Comparison of ENCODE assay signal across 8 cellular contexts in the genomic region with DNA sequence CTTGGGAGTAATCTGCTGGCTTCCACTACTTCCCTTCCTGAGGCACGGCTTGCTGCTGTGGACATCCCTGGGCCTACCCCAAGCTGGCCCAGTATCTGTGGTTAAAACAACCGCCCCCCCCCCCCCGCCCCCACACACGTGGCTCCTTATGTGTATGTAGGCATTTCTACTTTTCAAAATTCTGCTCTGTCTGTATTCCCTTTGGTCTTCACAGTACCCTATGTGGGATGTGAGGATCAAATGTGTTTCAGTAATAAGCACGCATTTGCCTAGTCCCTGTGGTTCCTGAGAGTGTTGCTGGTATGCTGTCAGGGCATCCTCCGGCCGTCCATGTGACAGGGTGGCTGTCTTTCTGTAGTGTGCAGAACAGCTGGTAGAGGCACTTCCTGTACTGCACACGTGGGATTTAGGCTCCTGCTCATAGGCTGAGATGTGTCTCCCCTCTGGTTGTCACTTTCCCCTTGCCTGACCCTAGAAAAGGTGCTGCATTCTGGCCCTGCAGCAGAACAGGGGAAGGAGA. TPM values are rescaled to one million over a fixed set of nuclear protein-coding genes. Genes with fewer than 3 reads are reported as not detected.
DNase-seq lines count a peak whose midpoint lies in the region; ATAC-seq and TF ChIP-seq lines count a peak whose summit lies in the region.

No MANE protein-coding gene starts in this region.

- POLR2A ChIA-PET in activated B cell treated with CpG ODN at 0.5 μM for 24 hours (lab: Charles Lee) (interaction anchor here (0.6 to 1.0 kb wide), 3 partner anchors 24 to 1051 kb away, joined by 3 to 5 read pairs (median 3); a partner anchor contains a TSS), RWPE1 (lab: Yijun Ruan, JAX; ENCODE audit: low non-redundant PET) (no interaction called here)

- no peaks in the 10 kb centered on the region for H4K20me1 ChIP-seq in Karpas-422 (ENCODE audit: insufficient read depth, low read depth, low read length)

- ATAC-seq in GM18498 (IDR thresholded peaks at IDR 0.05; ENCODE audit: unreplicated experiment) (peak; percentile 80), GM21723 (IDR thresholded peaks at IDR 0.05; ENCODE audit: unreplicated experiment) (peak; percentile 55), activated B cell treated with CpG ODN at 0.5 μM for 24 hours (ENCODE audit: low read depth) (peak; percentile 70)

- H3K27ac ChIP-seq in Karpas-422 (ENCODE audit: low read length) = no peak overlapping the region
- no peak overlapping the region for H3K27ac ChIP-seq in endodermal cell (ENCODE audit: low read depth, low read length)
- H3K27ac ChIP-seq in RWPE1 = no peak overlapping the region

- no peaks in the 10 kb centered on the region for H3K9me2 ChIP-seq in Karpas-422 (replicated peaks; ENCODE audit: insufficient read depth, low read length)

- H3K36me3 ChIP-seq in Karpas-422 (ENCODE audit: insufficient read depth, low read length) = peaks cover 8% of the 10 kb centered on the region; the same call in 1 of the 2 replicates
- H3K36me3 ChIP-seq in endodermal cell (ENCODE audit: control insufficient read depth, insufficient read depth, low read length) = no peaks in the 10 kb centered on the region

- no peak overlapping the region for H2AFZ ChIP-seq in Karpas-422 (ENCODE audit: low read length)

- peak overlapping the region; percentile 84 for H3K9ac ChIP-seq in Karpas-422 (ENCODE audit: low read length)
- no peak overlapping the region for H3K9ac ChIP-seq in endodermal cell (ENCODE audit: extremely low read depth, low read length, poor library complexity, severe bottlenecking)

- H3K9me3 ChIP-seq in Karpas-422 (ENCODE audit: low read length) (no peaks in the 10 kb centered on the region), endodermal cell (ENCODE audit: control insufficient read depth, low read length) (no peaks in the 10 kb centered on the region)

- WGBS in endodermal cell (ENCODE audit: insufficient coverage in 1 of 2, insufficient read length in 1 of 2), 2 experiments = 79 to 87% methylated on average over 4 to 5 of the region's 8 CpGs

- H3K4me1 Mint-ChIP-seq in activated B cell treated with CpG ODN at 0.5 μM for 24 hours (peaks cover 32% of the 10 kb centered on the region), endodermal cell (no peaks in the 10 kb centered on the region)

- H3K4me3 ChIP-seq in Karpas-422 (ENCODE audit: low read length) = peak overlapping the region; percentile 92
- no peak overlapping the region for H3K4me3 ChIP-seq in endodermal cell (ENCODE audit: low read length)

- peaks cover 15% of the 10 kb centered on the region for H3K79me2 ChIP-seq in Karpas-422 (ENCODE audit: low read length)

- H3K4me3 Mint-ChIP-seq in activated B cell treated with CpG ODN at 0.5 μM for 24 hours = peak overlapping the region; percentile 81
- peak overlapping the region; percentile 63 for H3K4me3 Mint-ChIP-seq in endodermal cell

- H3K4me2 ChIP-seq in Karpas-422 (ENCODE audit: low read depth, low read length, poor library complexity, severe bottlenecking) = peak overlapping the region; percentile 81

- H3K4me1 ChIP-seq in Karpas-422 (ENCODE audit: low read length) = peaks cover 41% of the 10 kb centered on the region
- H3K4me1 ChIP-seq in endodermal cell (ENCODE audit: control insufficient read depth, insufficient read depth, low read length) = no peaks in the 10 kb centered on the region

- H3K9me3 Mint-ChIP-seq in activated B cell treated with CpG ODN at 0.5 μM for 24 hours (no peaks in the 10 kb centered on the region), endodermal cell (peaks cover 3% of the 10 kb centered on the region)

- CTCF ChIA-PET in activated B cell treated with CpG ODN at 0.5 μM for 24 hours (lab: Charles Lee) = interaction anchor here (0.7 kb wide), 1 partner anchor 10 kb away, joined by 3 read pairs; no protein-coding TSS in a partner anchor
- CTCF ChIA-PET in RWPE1 (lab: Yijun Ruan, JAX) = no interaction called here

- TF ChIP-seq CTCF in activated B cell treated with CpG ODN at 0.5 μM for 24 hours (IDR thresholded peaks at IDR 0.05) (no peak), endodermal cell (conservative IDR thresholded peaks at IDR 0.05) (no peak), RWPE1 (conservative IDR thresholded peaks at IDR 0.05; ENCODE audit: low read depth) (no peak)

- H3K36me3 Mint-ChIP-seq in activated B cell treated with CpG ODN at 0.5 μM for 24 hours (ENCODE audit: low read depth) = no peaks in the 10 kb centered on the region
- H3K36me3 Mint-ChIP-seq in endodermal cell (ENCODE audit: low read depth) = peaks cover 20% of the 10 kb centered on the region

- H3K27me3 Mint-ChIP-seq in activated B cell treated with CpG ODN at 0.5 μM for 24 hours = no peaks in the 10 kb centered on the region
- H3K27me3 Mint-ChIP-seq in endodermal cell (ENCODE audit: insufficient read depth) = peaks cover 15% of the 10 kb centered on the region

- intact Hi-C loops in activated B cell treated with CpG ODN at 0.5 μM for 24 hours (cut with micrococcal nuclease) = loop anchor here (1.0 to 10.0 kb wide), 3 partner anchors 24 to 729 kb away; a partner anchor contains a TSS

- DNase-seq in Karpas-422 (peak; percentile 91), activated B cell treated with CpG ODN at 0.5 μM for 24 hours (no peak), endodermal cell (no peak), DMS114 treated with DMSO at 0.1 percent for 48 hours (lab: John Stamatoyannopoulos, UW; ENCODE audit: unreplicated experiment) (no peak), RWPE1 (ENCODE audit: low spot score) (no peak)
- peak; percentile 6 to 52 (median 41) for DNase-seq in stimulated activated naive CD4-positive, alpha-beta T cell (lab: John Stamatoyannopoulos, UW)

- H3K27me3 ChIP-seq in Karpas-422 (ENCODE audit: low read length) (no peaks in the 10 kb centered on the region), endodermal cell (ENCODE audit: control insufficient read depth, insufficient read depth, low read length, poor library complexity, severe bottlenecking) (peaks cover 8% of the 10 kb centered on the region)

- H3K27ac Mint-ChIP-seq in activated B cell treated with CpG ODN at 0.5 μM for 24 hours (no peak overlapping the region), endodermal cell (no peak overlapping the region)

RNA-seq across cellular contexts. Expression of a gene that starts 2.2 kb away (rescaled TPM):
- total RNA-seq in Karpas-422 (2014; rRNA removed; shearing (Covaris generic); ENCODE audit: low replicate concordance) = 23.6 and 38.0 TPM in 2 replicates
- total RNA-seq in activated B cell treated with CpG ODN at 0.5 μM for 24 hours = 0.71 and 0.93 TPM in 2 replicates
- 10 to 100 TPM in 1 of 2 donors, 1 to 10 TPM in 1; 6.5 to 11.8 TPM for total RNA-seq in endodermal cell
- polyA plus RNA-seq in endodermal cell (2013, experiment 1 of 2) = 6.3 TPM
- polyA plus RNA-seq in endodermal cell (2013, experiment 2 of 2) = 6.3 TPM

RNA-seq across cellular contexts. Expression of a gene that starts 24.3 kb away (rescaled TPM):
- total RNA-seq in Karpas-422 (2014; rRNA removed; shearing (Covaris generic); ENCODE audit: low replicate concordance) = 50.4 and 110 TPM in 2 replicates
- total RNA-seq in activated B cell treated with CpG ODN at 0.5 μM for 24 hours (71.6 and 73.7 TPM in 2 replicates), endodermal cell (10 to 100 TPM; 63.1 to 67.5 TPM)
- 92.4 TPM for polyA plus RNA-seq in endodermal cell (2013, experiment 1 of 2)
- 91.0 TPM for polyA plus RNA-seq in endodermal cell (2013, experiment 2 of 2)

Comparison
In these comparisons a context has a peak if more than half of its experiments do, and no peak if none do; other contexts are left out.
1. DNase-seq: peak in Karpas-422 (single experiment) and stimulated activated naive CD4-positive, alpha-beta T cell (6 of 6); none in activated B cell treated with CpG ODN at 0.5 μM for 24 hours (single experiment), endodermal cell (single experiment), DMS114 treated with DMSO at 0.1 percent for 48 hours (single experiment) and RWPE1 (single experiment).
2. Peak in every context shown above with its lines, with median percentiles within 50 percentile points of each other: ATAC-seq.